ENCODE assay signal across 1 cellular context in genomic region chr3:73094951-73095350, GRCh38.
A peak's percentile ranks its signal among the peaks of the same experiment; 100 is the strongest.
TF ChIP-seq lines count a peak whose summit lies in the region.

No MANE protein-coding gene starts in this region.

TF ChIP-seq in H1, 55 proteins besides CTCF, POLR2A, EP300 and RAD21 (continued from another document):
- no peak for TF ChIP-seq CHD7 (IDR thresholded peaks at IDR 0.05; ENCODE audit: insufficient replicate concordance, low read length)
- 0 out of 2 replicates have a peak, but pooled peaks have one; percentile 30 for TF ChIP-seq RBBP5 (IDR thresholded peaks at IDR 0.05; ENCODE audit: borderline replicate concordance, low read depth, low read length)
- TF ChIP-seq TCF12 (IDR thresholded peaks at IDR 0.05; ENCODE audit: low read depth, low read length) = no peak
- TF ChIP-seq BRCA1 (IDR thresholded peaks at IDR 0.05; ENCODE audit: low read depth, low read length) = no peak
- peak; percentile 29; the same call in 1 of the 2 replicates for TF ChIP-seq NRF1 (IDR thresholded peaks at IDR 0.05; ENCODE audit: low read depth, low read length)
- TF ChIP-seq EGR1 (IDR thresholded peaks at IDR 0.05; ENCODE audit: borderline replicate concordance, low read depth, low read length) = 0 out of 2 replicates have a peak, but pooled peaks have one; percentile 11
- TF ChIP-seq CEBPB (IDR thresholded peaks at IDR 0.05; ENCODE audit: low read depth, low read length) = peak; percentile 61
- TF ChIP-seq CHD1 (IDR thresholded peaks at IDR 0.05; ENCODE audit: low read depth, low read length) = no peak
